In the genomic region with DNA sequence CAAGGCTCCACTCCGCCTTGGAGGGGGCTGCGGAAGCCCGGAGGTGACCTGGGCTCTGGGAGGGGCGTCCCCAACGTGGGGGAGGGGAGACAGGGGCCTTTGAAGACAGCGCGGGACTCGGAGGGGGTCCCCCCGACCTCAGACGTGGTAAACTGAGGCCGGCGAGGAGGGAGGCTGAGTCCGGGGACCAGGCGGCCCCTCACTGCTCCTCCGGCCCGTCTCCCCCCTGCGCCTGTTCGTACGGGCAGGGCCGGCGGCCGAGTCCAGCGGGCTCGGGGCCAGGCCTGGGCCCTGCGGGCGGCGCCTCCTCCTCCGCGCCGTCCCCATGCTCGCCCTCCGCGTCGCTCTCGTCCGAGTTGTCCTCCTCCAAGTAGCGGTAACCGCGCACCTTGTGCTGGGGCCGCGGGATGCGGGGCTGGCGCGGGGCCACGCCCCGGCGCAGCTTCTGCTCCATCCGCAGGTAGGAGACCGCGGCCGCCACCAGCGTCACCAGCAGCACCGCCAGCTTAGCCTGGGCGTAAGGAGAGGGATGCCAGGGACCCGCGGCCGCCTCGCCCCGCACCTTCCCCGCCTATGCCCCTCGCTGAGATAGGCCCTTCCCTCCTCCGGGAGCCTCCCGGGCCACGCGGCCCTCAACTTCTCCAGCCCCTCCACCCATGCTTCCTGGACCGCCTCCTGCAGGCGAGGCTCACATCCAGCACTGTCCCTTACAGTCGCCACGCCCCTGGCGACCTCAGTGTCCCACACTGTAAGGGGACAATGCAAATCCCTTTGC, we compare ENCODE assay signal across 8 cellular contexts. TPM values are rescaled to one million over a fixed set of nuclear protein-coding genes. Genes with fewer than 3 reads are reported as not detected.
DNase-seq lines count a peak whose midpoint lies in the region; ATAC-seq and TF ChIP-seq lines count a peak whose summit lies in the region.
"Not testable (repeated sequence)": the region's sequence is repeated elsewhere in the genome, so short reads cannot be mapped to it uniquely, and the experiment has no call there.

No MANE protein-coding gene starts in this region.

- H2BK120ac ChIP-seq in mesendoderm (ENCODE audit: low read depth, low read length); trophoblast cell (ENCODE audit: insufficient read depth, low read length, poor library complexity): not testable (repeated sequence)

- not testable (repeated sequence) for TF ChIP-seq POLR2A in heart left ventricle (IDR thresholded peaks at IDR 0.05); stomach (IDR thresholded peaks at IDR 0.05)

- not testable (repeated sequence) for H3K23ac ChIP-seq in mesendoderm (ENCODE audit: low read length); trophoblast cell (ENCODE audit: low read length)

- H3K4ac ChIP-seq in mesendoderm (ENCODE audit: low read depth, low read length) = peak overlapping the region; percentile 78
- not testable (repeated sequence) for H3K4ac ChIP-seq in trophoblast cell (ENCODE audit: low read depth, low read length)

- H3K4me2 ChIP-seq in mesendoderm (ENCODE audit: low read length) = not testable (repeated sequence)
- peak overlapping the region; percentile 10 for H3K4me2 ChIP-seq in trophoblast cell (ENCODE audit: low read length)

- H2BK15ac ChIP-seq in mesendoderm (replicated peaks; ENCODE audit: low read depth) = not testable (repeated sequence)

- not testable (repeated sequence) for H3K27ac ChIP-seq in heart left ventricle; mesendoderm (ENCODE audit: low read depth, low read length); trophoblast cell (ENCODE audit: low read depth, low read length)
- H3K27ac ChIP-seq in stomach = peak overlapping the region in 1 of 5 donors; percentile 18

- H3K56ac ChIP-seq in mesendoderm (ENCODE audit: low read length) = peak overlapping the region; percentile 73

- not testable (repeated sequence) for DNase-seq in NT2/D1 (ENCODE audit: low read depth, low spot score); chondrocyte (ENCODE audit: low spot score); heart left ventricle; mesendoderm; stomach
- peak in 1 of 2 donors; percentile 29 for DNase-seq in trophoblast cell

- not testable (repeated sequence) for H3K27me3 ChIP-seq in NT2/D1 (ENCODE audit: insufficient read depth, insufficient read length); mesendoderm (ENCODE audit: insufficient read depth, low read length, poor library complexity); trophoblast cell (ENCODE audit: insufficient read depth, low read length)
- H3K27me3 ChIP-seq in heart left ventricle (peaks cover 0 to 14% (median 4%) of the 10 kb centered on the region in 9 donors), stomach (peaks cover 0 to 25% (median 7%) of the 10 kb centered on the region in 3 donors)

- H3K18ac ChIP-seq in mesendoderm (ENCODE audit: low read length) = peak overlapping the region; percentile 23
- H3K18ac ChIP-seq in trophoblast cell (ENCODE audit: low read length) = not testable (repeated sequence)

- H3K4me3 ChIP-seq in NT2/D1 (ENCODE audit: insufficient read length, low read depth) = peak overlapping the region; percentile 32
- H3K4me3 ChIP-seq in heart left ventricle = peak overlapping the region in 8 of 12 donors; percentile 15 to 38 (median 24)
- H3K4me3 ChIP-seq in iPS-11a (ENCODE audit: low read depth, low read length) = peak overlapping the region; percentile 13
- H3K4me3 ChIP-seq in mesendoderm (ENCODE audit: low read length); trophoblast cell (ENCODE audit: low read depth, low read length): not testable (repeated sequence)
- peak overlapping the region; percentile 13 to 42 (median 21) for H3K4me3 ChIP-seq in stomach

- not testable (repeated sequence) for TF ChIP-seq CTCF in chondrocyte (IDR thresholded peaks at IDR 0.05); heart left ventricle (IDR thresholded peaks at IDR 0.05); stomach (IDR thresholded peaks at IDR 0.05)

- H4K12ac ChIP-seq in trophoblast cell (ENCODE audit: low read depth, low read length) = not testable (repeated sequence)

- H4K5ac ChIP-seq in mesendoderm (ENCODE audit: low read length) = not testable (repeated sequence)

- not testable (repeated sequence) for H2BK5ac ChIP-seq in mesendoderm (ENCODE audit: low read length); trophoblast cell (ENCODE audit: low read depth, low read length, poor library complexity)

- not testable (repeated sequence) for H3K79me2 ChIP-seq in mesendoderm (ENCODE audit: control insufficient read depth, insufficient read depth, low read length); trophoblast cell (ENCODE audit: control insufficient read depth, insufficient read depth, low read length, poor library complexity)

- not testable (repeated sequence) for H3K9me3 ChIP-seq in ES-I3 (ENCODE audit: control insufficient read depth, insufficient read depth, low read length); NT2/D1 (ENCODE audit: insufficient read depth, low read length); heart left ventricle; trophoblast cell (ENCODE audit: insufficient read depth, low read depth, low read length); stomach

- H4K91ac ChIP-seq in trophoblast cell (ENCODE audit: low read depth, low read length) = not testable (repeated sequence)

- H4K8ac ChIP-seq in mesendoderm (ENCODE audit: low read depth, low read length); trophoblast cell (ENCODE audit: low read depth, low read length): not testable (repeated sequence)

- H3K27ac Mint-ChIP-seq in chondrocyte (ENCODE audit: unreplicated experiment) = not testable (repeated sequence)

- H3K9ac ChIP-seq in ES-I3 (ENCODE audit: low read depth, low read length) = peak overlapping the region; percentile 50; the same call in 1 of the 2 replicates
- H3K9ac ChIP-seq in NT2/D1 (ENCODE audit: insufficient read length, low read depth) = peak overlapping the region; percentile 70
- H3K9ac ChIP-seq in mesendoderm (ENCODE audit: low read length) = peak overlapping the region; percentile 72
- not testable (repeated sequence) for H3K9ac ChIP-seq in trophoblast cell (ENCODE audit: low read length)

- not testable (repeated sequence) for H3K36me3 ChIP-seq in ES-I3 (ENCODE audit: insufficient read depth, low read length); NT2/D1 (ENCODE audit: insufficient read depth, insufficient read length, low read length); heart left ventricle; mesendoderm (ENCODE audit: control insufficient read depth, insufficient read depth, low read length); trophoblast cell (ENCODE audit: control insufficient read depth in 1 of 2, insufficient read depth in 2 of 2, low read length in 2 of 2)
- H3K36me3 ChIP-seq in stomach = peaks cover 0 to 11% (median 2%) of the 10 kb centered on the region in 4 donors

- not testable (repeated sequence) for H2AK5ac ChIP-seq in mesendoderm (ENCODE audit: low read length); trophoblast cell (ENCODE audit: low read length)

- not testable (repeated sequence) for ATAC-seq in heart left ventricle

- not testable (repeated sequence) for H3K4me1 ChIP-seq in ES-I3 (ENCODE audit: insufficient read depth, low read length); NT2/D1 (ENCODE audit: insufficient read depth, insufficient read length); mesendoderm (ENCODE audit: control insufficient read depth, low read depth, low read length); trophoblast cell (ENCODE audit: control insufficient read depth in 1 of 2, insufficient read depth in 2 of 2, low read length in 2 of 2)
- H3K4me1 ChIP-seq in heart left ventricle (peaks cover 0 to 11% (median 4%) of the 10 kb centered on the region in 12 donors), stomach (peaks cover 6 to 18% (median 15%) of the 10 kb centered on the region in 4 donors)

- TF ChIP-seq EP300 in stomach (IDR thresholded peaks at IDR 0.05) = not testable (repeated sequence)

- intact Hi-C loops in heart left ventricle (cut with DNase I); stomach (cut with DNase I; ENCODE audit: low total_unique reads): not testable (repeated sequence)

- H3K4me1 Mint-ChIP-seq in chondrocyte (ENCODE audit: low read depth) = not testable (repeated sequence)

- not testable (repeated sequence) for H3K36me3 Mint-ChIP-seq in chondrocyte (ENCODE audit: low read depth)

- not testable (repeated sequence) for H3K27me3 Mint-ChIP-seq in chondrocyte (ENCODE audit: low read depth)

- H2BK12ac ChIP-seq in trophoblast cell (ENCODE audit: low read length) = not testable (repeated sequence)

- H2AFZ ChIP-seq in trophoblast cell (ENCODE audit: insufficient read depth, low read length, poor library complexity) = not testable (repeated sequence)

- WGBS in heart left ventricle, 4 donors = 14 to 17% (median 16%) methylated on average over 22 to 69 of the region's 70 CpGs
- WGBS in mesendoderm (ENCODE audit: extremely low coverage, insufficient coverage, low lambda C conversion rate) = no CpG with 5 or more reads among the region's 70 CpGs
- no CpG with 5 or more reads among the region's 70 CpGs for WGBS in trophoblast cell (ENCODE audit: extremely low coverage, insufficient coverage, insufficient read length)
- 15 to 29% (median 25%) methylated on average over 26 to 58 of the region's 70 CpGs for WGBS in stomach, 5 donors

- H3K4me3 Mint-ChIP-seq in chondrocyte (ENCODE audit: unreplicated experiment) = peak overlapping the region; percentile 35

- not testable (repeated sequence) for H3K79me1 ChIP-seq in mesendoderm (ENCODE audit: low read length); trophoblast cell (ENCODE audit: low read length)

- H3K14ac ChIP-seq in trophoblast cell (ENCODE audit: low read length) = not testable (repeated sequence)

- H3K9me3 Mint-ChIP-seq in chondrocyte (ENCODE audit: low read depth) = not testable (repeated sequence)

RNA-seq across cellular contexts. Expression of a gene that starts 12.4 kb away (rescaled TPM):
- total RNA-seq in chondrocyte (14.4 to 16.6 TPM (median 15.9 TPM) in 3 replicates), heart left ventricle (10 to 100 TPM in 3 of 9 donors, 1 to 10 TPM in 6; 5.2 to 34.2 (median 7.9) TPM), stomach (100 to 1,000 TPM in 1 of 5 donors, 10 to 100 TPM in 4; 33.8 to 215 (median 43.6) TPM)
- polyA plus RNA-seq in heart left ventricle (1 to 10 TPM; 5.0 to 6.5 TPM), stomach (10 to 100 TPM; 11.6 to 33.7 (median 15.6) TPM)
- 7.5 TPM for polyA plus RNA-seq in mesendoderm (2013, experiment 1 of 2)
- polyA plus RNA-seq in mesendoderm (2013, experiment 2 of 2) = 7.5 TPM
- polyA plus RNA-seq in trophoblast cell (2013) = 6.6 and 7.0 TPM in 2 replicates

RNA-seq across cellular contexts. Expression of a gene that starts 18.6 kb away (rescaled TPM):
- total RNA-seq in chondrocyte (10.8 to 14.3 TPM (median 13.1 TPM) in 3 replicates), heart left ventricle (10 to 100 TPM in 2 of 9 donors, 1 to 10 TPM in 7; 2.3 to 25.4 (median 6.1) TPM), stomach (10 to 100 TPM in 3 of 5 donors, 1 to 10 TPM in 2; 2.9 to 55.0 (median 21.2) TPM)
- polyA plus RNA-seq in heart left ventricle (1 to 10 TPM; 2.7 to 3.3 TPM), stomach (10 to 100 TPM in 2 of 3 donors, 1 to 10 TPM in 1; 6.7 to 13.3 (median 12.7) TPM)
- polyA plus RNA-seq in mesendoderm (2013, experiment 1 of 2) = 0.04 TPM
- polyA plus RNA-seq in mesendoderm (2013, experiment 2 of 2) = 0.15 TPM
- 0.42 TPM in 2 replicates for polyA plus RNA-seq in trophoblast cell (2013)

RNA-seq across cellular contexts. Expression of a gene that starts 38.9 kb away (rescaled TPM):
- 140 to 172 TPM (median 143 TPM) in 3 replicates for total RNA-seq in chondrocyte
- total RNA-seq in heart left ventricle = 100 to 1,000 TPM; 262 to 948 (median 365) TPM
- 100 to 1,000 TPM; 310 to 870 TPM for polyA plus RNA-seq in heart left ventricle
- polyA plus RNA-seq in mesendoderm (2013, experiment 1 of 2) = 113 TPM
- 110 TPM for polyA plus RNA-seq in mesendoderm (2013, experiment 2 of 2)
- polyA plus RNA-seq in trophoblast cell (2013) = 81.4 and 85.8 TPM in 2 replicates
- 100 to 1,000 TPM in 3 of 5 donors, 10 to 100 TPM in 2; 52.0 to 310 (median 123) TPM for total RNA-seq in stomach
- 100 to 1,000 TPM; 187 to 263 (median 224) TPM for polyA plus RNA-seq in stomach

RNA-seq across cellular contexts. Expression of a gene that starts 47.3 kb away (rescaled TPM):
- total RNA-seq in chondrocyte (52.3 to 73.2 TPM (median 66.5 TPM) in 3 replicates), heart left ventricle (10 to 100 TPM; 10.2 to 88.7 (median 20.3) TPM), stomach (100 to 1,000 TPM in 4 of 5 donors, 10 to 100 TPM in 1; 46.3 to 835 (median 484) TPM)
- polyA plus RNA-seq in heart left ventricle (10 to 100 TPM; 25.5 to 36.9 TPM), stomach (100 to 1,000 TPM in 2 of 3 donors, 10 to 100 TPM in 1; 96.7 to 147 (median 111) TPM)
- 5.4 TPM for polyA plus RNA-seq in mesendoderm (2013, experiment 1 of 2)
- 5.8 TPM for polyA plus RNA-seq in mesendoderm (2013, experiment 2 of 2)
- polyA plus RNA-seq in trophoblast cell (2013) = 43.6 and 47.2 TPM in 2 replicates
